ENCODE assay signal across 12 cellular contexts in genomic region chr7:78587443-78588044, GRCh38.
DNase-seq lines count a peak whose midpoint lies in the region; ATAC-seq and TF ChIP-seq lines count a peak whose summit lies in the region.
"Had no signal": no experiment of that assay in that cellular context is flagged by ENCODE, and none has a peak within 500 bp of the region (broad histone marks: within the 10 kb centered on the region; RNA-seq: fewer than 3 reads in every experiment).

No MANE protein-coding gene starts in this region.

- H3K27ac ChIP-seq in tibial nerve, result no peak overlapping the region

- no peaks in the 10 kb centered on the region for H3K27me3 ChIP-seq in tibial nerve

- WGBS in tibial nerve, 2 donors, result 76 to 83% methylated on average over 5 of the region's 5 CpGs

- no peaks in the 10 kb centered on the region for H3K9me3 ChIP-seq in tibial nerve

- in situ Hi-C loops in ACHN (cut with HindIII; ENCODE audit: low pct_ligation_motif_present, low pct_unique_long_range_greater_than_20kb, low sequenced_read_pairs), result no loop called here

- no peak for TF ChIP-seq POLR2A in tibial nerve (IDR thresholded peaks at IDR 0.05)

- H3K36me3 ChIP-seq in tibial nerve, result no peaks in the 10 kb centered on the region

- ATAC-seq in GM21528 (IDR thresholded peaks at IDR 0.05; ENCODE audit: low FRiP score, unreplicated experiment) (no peak), HG02642 (IDR thresholded peaks at IDR 0.05; ENCODE audit: poor library complexity, unreplicated experiment) (no peak)

- TF ChIP-seq CTCF in GM12875 (IDR thresholded peaks at IDR 0.05; ENCODE audit: borderline replicate concordance, insufficient read depth, low read depth, low read length) (peak; percentile 42; the same call in 1 of the 2 replicates), cardiac fibroblast (IDR thresholded peaks at IDR 0.05; ENCODE audit: low read depth, low read length) (peak; percentile 18), tibial nerve (IDR thresholded peaks at IDR 0.05) (no peak)

- H3K4me3 ChIP-seq in GM12875 (ENCODE audit: low read depth, low read length), result no peak overlapping the region
- no peak overlapping the region for H3K4me3 ChIP-seq in cardiac fibroblast (replicated peaks in 1 of 2; ENCODE audit: low read depth in 2 of 2, low read length in 2 of 2)
- H3K4me3 ChIP-seq in tibial nerve, result no peak overlapping the region

- no peak for TF ChIP-seq EP300 in tibial nerve (IDR thresholded peaks at IDR 0.05)

- peak; percentile 45 for DNase-seq in ACHN
- peak; percentile 46 for DNase-seq in NCI-H526 treated with DMSO at 0.1 percent for 48 hours (lab: John Stamatoyannopoulos, UW)
- DNase-seq in cardiac fibroblast (ENCODE audit: low read depth in 2 of 2), result peak; percentile 22 to 37
- DNase-seq in cortex of kidney (lab: John Stamatoyannopoulos, UW), result no peak
- DNase-seq in tibial nerve (ENCODE audit: low spot score in 2 of 2), result no peak
- DNase-seq: activated CD4-positive, alpha-beta T cell treated with anti-CD3 and anti-CD28 coated beads, Interleukin-2, amount 10 ng/mL, durations not matched to agents 7 days and 5 days; caudate nucleus; DMS79; NCI-H226 had no signal

- no peaks in the 10 kb centered on the region for H3K4me1 ChIP-seq in tibial nerve

Comparison
In these comparisons a context has a peak if more than half of its experiments do, and no peak if none do; other contexts are left out.
1. DNase-seq: peak in ACHN (single experiment), NCI-H526 treated with DMSO at 0.1 percent for 48 hours (single experiment) and cardiac fibroblast (2 of 2); none in cortex of kidney (single experiment) and tibial nerve (0 of 2).
2. CTCF ChIP-seq: peak in GM12875 (single experiment) and cardiac fibroblast (single experiment); none in tibial nerve (0 of 5).